In genomic region chr22:36659762-36660509, GRCh38 we compare ENCODE assay signal across 8 cellular contexts. TPM values are rescaled to one million over a fixed set of nuclear protein-coding genes. Genes with fewer than 3 reads are reported as not detected.
DNase-seq lines count a peak whose midpoint lies in the region; ATAC-seq and TF ChIP-seq lines count a peak whose summit lies in the region.

No MANE protein-coding gene starts in this region.

- TF ChIP-seq CTCF in HL-60 (IDR thresholded peaks at IDR 0.05; ENCODE audit: insufficient read depth, low read length) (no peak), left lung (IDR thresholded peaks at IDR 0.05) (no peak)

- DNase-seq in Ammon's horn (ENCODE audit: low spot score) (peak; percentile 93), HL-60 (ENCODE audit: low read depth in 1 of 2, low spot score in 1 of 2) (peak; percentile 57 to 83), RPMI7951 (ENCODE audit: low read depth) (peak; percentile 97), cerebellum (ENCODE audit: low spot score) (peak; percentile 85), left lung (peak; percentile 96)
- DNase-seq in stimulated activated CD4-positive, alpha-beta T cell treated with anti-CD3 and anti-CD28 coated beads, TNF-alpha, amount 100 ng/mL, for 48 hours (ENCODE audit: low read depth in 3 of 3): peak; percentile 19 to 44 (median 42)

- intact Hi-C loops in left lung (cut with DNase I): no loop called here

- H3K36me3 ChIP-seq in left lung: no peaks in the 10 kb centered on the region

- no peak overlapping the region for H3K4me3 ChIP-seq in HL-60 (replicated peaks; ENCODE audit: insufficient read depth, low read length)
- H3K4me3 ChIP-seq in left lung: no peak overlapping the region

- H3K27ac ChIP-seq in HL-60 (replicated peaks): no peak overlapping the region
- H3K27ac ChIP-seq in left lung: peak overlapping the region in 1 of 2 donors; percentile 65

- peaks cover 10 to 20% of the 10 kb centered on the region in 2 donors for H3K4me1 ChIP-seq in left lung

- H3K9me3 ChIP-seq in left lung: no peaks in the 10 kb centered on the region

- peaks cover 3% of the 10 kb centered on the region for H3K27me3 ChIP-seq in HL-60 (ENCODE audit: insufficient read depth, poor library complexity, severe bottlenecking)
- H3K27me3 ChIP-seq in left lung: peaks cover 0 to 21% of the 10 kb centered on the region in 2 donors

- ATAC-seq in left lung: peak; percentile 98
- no peak for ATAC-seq in HG02623 (IDR thresholded peaks at IDR 0.05; ENCODE audit: unreplicated experiment)
- ATAC-seq in HG03571 (IDR thresholded peaks at IDR 0.05; ENCODE audit: unreplicated experiment): no peak

RNA-seq across cellular contexts. Expression of gene CACNG2, which starts 43.6 kb away (rescaled TPM):
- not detected in 2 replicates for total RNA-seq in RPMI7951 (2014; rRNA removed; shearing (Covaris generic))
- total RNA-seq in cerebellum (6.0 TPM), left lung (not detected)

Comparison
In these comparisons a context has a peak if more than half of its experiments do, and no peak if none do; other contexts are left out.
1. DNase-seq: peak in every context shown above with its lines; median percentile 97 in RPMI7951; 96 in left lung; 93 in Ammon's horn; 85 in cerebellum; 70 in HL-60; 42 in stimulated activated CD4-positive, alpha-beta T cell treated with anti-CD3 and anti-CD28 coated beads, TNF-alpha, amount 100 ng/mL, for 48 hours.